ENCODE assay signal across 8 cellular contexts in genomic region chr1:28505406-28506187, GRCh38. TPM values are rescaled to one million over a fixed set of nuclear protein-coding genes. Genes with fewer than 3 reads are reported as not detected.
DNase-seq lines count a peak whose midpoint lies in the region; ATAC-seq, FAIRE-seq and TF ChIP-seq lines count a peak whose summit lies in the region.

TSS of gene RCC1 (plus strand) at chr1:28506043. CDS start at chr1:28529867, 23,824 bp downstream.

- H3K4me3 Mint-ChIP-seq in Calu3 (ENCODE audit: low read depth, unreplicated experiment): peak within 1 kb of the TSS; percentile 96

- H3K9me3 ChIP-seq in OCI-LY3 (ENCODE audit: insufficient read depth, low read length): no peaks in the 10 kb centered on the region
- H3K9me3 ChIP-seq in endothelial cell of umbilical vein (replicated peaks; ENCODE audit: control insufficient read depth, insufficient read depth, low read length): no peaks in the 10 kb centered on the region

- TSS peak; percentile 96 for BruUV-seq in Calu3 (replicated peaks; lab: Mats Ljungman, UMichigan)
- BruUV-seq in endothelial cell of umbilical vein (replicated peaks; lab: Mats Ljungman, UMichigan): TSS peak; percentile 85

- dilution Hi-C loops in endothelial cell of umbilical vein (cut with MboI; ENCODE audit: extremely low pct_ligation_motif_present, low sequenced_read_pairs): no loop called here

- H3K27ac Mint-ChIP-seq in Calu3 (ENCODE audit: unreplicated experiment): peak within 1 kb of the TSS; percentile 98

- H3K9me3 Mint-ChIP-seq in Calu3 (ENCODE audit: low read depth, unreplicated experiment): no peaks in the 10 kb centered on the region

- H3K27ac ChIP-seq in OCI-LY3 (ENCODE audit: low read length): peak within 1 kb of the TSS; percentile 86
- peak within 1 kb of the TSS; percentile 78 for H3K27ac ChIP-seq in endothelial cell of umbilical vein (ENCODE audit: insufficient read depth, low read depth, low read length)

- H3K79me2 ChIP-seq in OCI-LY3 (ENCODE audit: low read length): peaks cover 54% of the 10 kb centered on the region
- H3K79me2 ChIP-seq in endothelial cell of umbilical vein (ENCODE audit: control insufficient read depth, insufficient read depth, low read length): peaks cover 51% of the 10 kb centered on the region

- H3K9me1 ChIP-seq in endothelial cell of umbilical vein (replicated peaks; ENCODE audit: control insufficient read depth, extremely low read depth, insufficient read depth, low read length): no peaks in the 10 kb centered on the region

- intact Hi-C loops in Calu3 (cut with micrococcal nuclease; ENCODE audit: unreplicated experiment): loop anchor here (5.0 to 10.0 kb wide), 3 partner anchors 77 to 261 kb away; no protein-coding TSS in a partner anchor
- intact Hi-C loops in endothelial cell of umbilical vein (cut with micrococcal nuclease): loop anchor here (1.0 to 5.0 kb wide), 5 partner anchors 47 to 257 kb away; partner anchors contain the start of gene PHACTR4

- H2AFZ ChIP-seq in OCI-LY3 (ENCODE audit: low read depth, low read length) (peak within 1 kb of the TSS; percentile 92), endothelial cell of umbilical vein (ENCODE audit: low read depth, low read length) (peak within 1 kb of the TSS; percentile 91)

- DNase-seq in Calu3 (peak; percentile 96), HuH-7 (ENCODE audit: low spot score) (peak; percentile 84), endothelial cell of umbilical vein (ENCODE audit: low read depth, low spot score) (peak; percentile 100), middle frontal gyrus (ENCODE audit: extremely low spot score, low spot score) (peak; percentile 97)
- peak; percentile 94 for DNase-seq in activated CD8-positive, alpha-beta memory T cell treated with anti-CD3 and anti-CD28 coated beads, Interleukin-2, amount 50 U/mL, for 48 hours
- peak; percentile 88 for DNase-seq in stimulated activated CD8-positive, alpha-beta memory T cell treated with anti-CD3 and anti-CD28 coated beads, Interleukin-2, amount 100 ng/mL, for 48 hours (ENCODE audit: low read depth in 2 of 2)

- peak within 1 kb of the TSS; percentile 89 for H3K4me3 ChIP-seq in OCI-LY3 (ENCODE audit: low read length)
- H3K4me3 ChIP-seq in endothelial cell of umbilical vein (replicated peaks in 1 of 3; ENCODE audit: insufficient read depth in 1 of 3, low read depth in 1 of 3, low read length in 3 of 3): peak within 1 kb of the TSS; percentile 58 to 100 (median 87)

- CTCF ChIA-PET in Calu3 (lab: Charles Lee): interaction anchor here (0.8 kb wide), 1 partner anchor 76 kb away, joined by 4 read pairs; no protein-coding TSS in a partner anchor
- CTCF ChIA-PET in endothelial cell of umbilical vein (lab: Charles Lee): interaction anchor here (1.0 to 4.3 kb wide), 4 partner anchors 13 to 372 kb away, joined by 3 to 13 read pairs (median 5); no protein-coding TSS in a partner anchor

- H3K9ac ChIP-seq in OCI-LY3 (ENCODE audit: low read length) (peak within 1 kb of the TSS; percentile 96), endothelial cell of umbilical vein (replicated peaks; ENCODE audit: extremely low read depth, insufficient read depth, low read length) (peak within 1 kb of the TSS; percentile 99)

- no peaks in the 10 kb centered on the region for H3K27me3 Mint-ChIP-seq in Calu3 (ENCODE audit: unreplicated experiment)

- peaks cover 21% of the 10 kb centered on the region for H4K20me1 ChIP-seq in OCI-LY3 (ENCODE audit: insufficient read depth, low read length)
- peaks cover 2% of the 10 kb centered on the region for H4K20me1 ChIP-seq in endothelial cell of umbilical vein (replicated peaks; ENCODE audit: control insufficient read depth, extremely low read depth, insufficient read depth, low read length)

- peaks cover 57% of the 10 kb centered on the region for H3K36me3 Mint-ChIP-seq in Calu3 (ENCODE audit: insufficient read depth, unreplicated experiment)

- H3K4me2 ChIP-seq in OCI-LY3 (ENCODE audit: low read length) (peak within 1 kb of the TSS; percentile 97), endothelial cell of umbilical vein (ENCODE audit: insufficient read depth, low read length) (peak within 1 kb of the TSS; percentile 100)

- POLR2A ChIA-PET in endothelial cell of umbilical vein (lab: Charles Lee): interaction anchor here (0.6 to 1.5 kb wide), 16 partner anchors 11 to 258 kb away, joined by 3 to 9 read pairs (median 3); partner anchors contain the start of genes SESN2 and TAF12

- ATAC-seq in GM21447 (IDR thresholded peaks at IDR 0.05; ENCODE audit: unreplicated experiment): peak; percentile 76

- H3K4me1 ChIP-seq in OCI-LY3 (ENCODE audit: low read length) (peaks cover 29% of the 10 kb centered on the region), endothelial cell of umbilical vein (ENCODE audit: control insufficient read depth, extremely low read depth, insufficient read depth, low read length) (peaks cover 29% of the 10 kb centered on the region)

- no peak for TF ChIP-seq CTCF in Calu3 (IDR thresholded peaks at IDR 0.05; ENCODE audit: unreplicated experiment)
- TF ChIP-seq CTCF in OCI-LY3 (IDR thresholded peaks at IDR 0.05; ENCODE audit: low read depth, low read length): no peak
- no peak for TF ChIP-seq CTCF in endothelial cell of umbilical vein (IDR thresholded peaks at IDR 0.05; ENCODE audit: extremely low read depth in 1 of 2, insufficient read depth in 1 of 2, low read depth in 1 of 2, low read length in 2 of 2)

- H3K36me3 ChIP-seq in OCI-LY3 (replicated peaks; ENCODE audit: low read depth, low read length) (peaks cover 44% of the 10 kb centered on the region), endothelial cell of umbilical vein (ENCODE audit: control insufficient read depth in 2 of 2, extremely low read depth in 1 of 2, insufficient read depth in 2 of 2, low read length in 2 of 2) (peaks cover 21 to 26% of the 10 kb centered on the region in 2 experiments)

- peak; percentile 95 for FAIRE-seq in endothelial cell of umbilical vein (lab: Jason Lieb, UNC)

- H3K4me1 Mint-ChIP-seq in Calu3 (ENCODE audit: low read depth, unreplicated experiment): peaks cover 38% of the 10 kb centered on the region

- TF ChIP-seq POLR2A in endothelial cell of umbilical vein (IDR thresholded peaks at IDR 0.05; ENCODE audit: low read depth, low read length): peak; percentile 100

- H3K27me3 ChIP-seq in OCI-LY3 (ENCODE audit: low read depth, low read length): no peaks in the 10 kb centered on the region
- H3K27me3 ChIP-seq in endothelial cell of umbilical vein (ENCODE audit: control insufficient read depth in 2 of 2, insufficient read depth in 2 of 2, low read length in 2 of 2): no peaks in the 10 kb centered on the region

TF ChIP-seq in endothelial cell of umbilical vein, 7 proteins besides CTCF, POLR2A, EP300 and RAD21:
- no peak for TF ChIP-seq MYC (IDR thresholded peaks at IDR 0.05; ENCODE audit: low read depth, low read length)
- TF ChIP-seq POLR2AphosphoS5 (IDR thresholded peaks at IDR 0.05; ENCODE audit: insufficient read depth, low read depth, low read length): peak; percentile 100

RNA-seq across cellular contexts. Expression of gene RCC1, which starts in this region (rescaled TPM):
- 95.3 and 95.9 TPM in 2 replicates for total RNA-seq in Calu3 (2022)
- total RNA-seq in endothelial cell of umbilical vein: 72.7 and 77.7 TPM in 2 replicates
- polyA plus RNA-seq in endothelial cell of umbilical vein: 28.7 and 37.1 TPM in 2 replicates
- polyA plus RNA-seq in endothelial cell of umbilical vein (2011; cell fraction: cytosol; rRNA removed): 55.5 and 56.5 TPM in 2 replicates
- polyA plus RNA-seq in endothelial cell of umbilical vein (2011; cell fraction: nucleus; rRNA removed): 50.8 and 62.4 TPM in 2 replicates
- 36.0 and 59.5 TPM in 2 replicates for polyA plus RNA-seq in endothelial cell of umbilical vein (2012)
- 39.1 and 81.3 TPM in 2 replicates for polyA minus RNA-seq in endothelial cell of umbilical vein
- 55.6 TPM for polyA minus RNA-seq in endothelial cell of umbilical vein (2011; cell fraction: cytosol; rRNA and poly(A)+ RNA removed)
- 19.6 and 22.7 TPM in 2 replicates for polyA minus RNA-seq in endothelial cell of umbilical vein (2011; cell fraction: nucleus; rRNA and poly(A)+ RNA removed)

Comparison
In these comparisons a context has a peak if more than half of its experiments do, and no peak if none do; other contexts are left out.
1. Peak in every context shown above with its lines: DNase-seq, ATAC-seq, H3K4me3 ChIP-seq and H3K27ac ChIP-seq.